9 cellular contexts compared by ENCODE assay signal in the genomic region with DNA sequence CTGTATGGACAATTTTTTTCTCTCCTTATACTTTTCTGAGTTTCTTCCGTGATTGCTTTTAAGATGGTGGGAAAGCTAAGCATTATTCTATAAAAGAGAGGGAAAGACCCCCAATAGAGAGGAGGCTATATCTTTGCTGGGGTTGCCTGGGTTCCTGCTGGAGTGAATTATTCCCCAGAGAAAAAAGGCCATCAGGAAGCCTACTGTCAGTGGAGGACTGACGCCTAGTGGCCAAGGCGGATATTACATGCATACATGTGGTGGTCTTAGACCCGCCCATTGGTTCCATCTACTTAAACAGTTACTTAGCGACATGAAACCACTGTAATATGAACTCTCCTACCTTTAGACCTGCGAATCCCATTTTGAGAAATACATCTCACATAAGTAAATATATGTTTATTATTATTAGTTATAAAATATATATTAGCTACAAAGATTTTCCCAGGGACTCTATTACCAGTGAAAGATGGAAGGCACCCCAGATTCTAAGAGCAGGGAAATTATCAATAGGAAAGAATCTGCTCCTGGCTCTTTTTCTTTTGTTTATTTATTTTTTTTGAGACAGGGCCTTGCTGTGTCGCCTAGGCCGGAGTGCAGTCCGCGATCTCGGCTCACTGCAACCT. TPM values are rescaled to one million over a fixed set of nuclear protein-coding genes. Genes with fewer than 3 reads are reported as not detected.
DNase-seq lines count a peak whose midpoint lies in the region; ATAC-seq and TF ChIP-seq lines count a peak whose summit lies in the region.
"Had no signal": no experiment of that assay in that cellular context is flagged by ENCODE, and none has a peak within 500 bp of the region (broad histone marks: within the 10 kb centered on the region; RNA-seq: fewer than 3 reads in every experiment).

No MANE protein-coding gene starts in this region.

- H3K27ac Mint-ChIP-seq in naive thymus-derived CD8-positive, alpha-beta T cell = peak overlapping the region in 3 of 10 donors; percentile 50 to 64 (median 61)
- H3K27ac Mint-ChIP-seq: dendritic cell treated with granulocyte-macrophage colony-stimulating factor and Interleukin-4, amounts not matched to agents 40 ng/mL and 50 ng/mL, for 4 days had no signal

- ATAC-seq in DND-41 (ENCODE audit: insufficient read depth, low read depth) = peak; percentile 98
- ATAC-seq in naive thymus-derived CD8-positive, alpha-beta T cell = peak; percentile 92 to 97
- no peak for ATAC-seq in HG03521 (IDR thresholded peaks at IDR 0.05; ENCODE audit: unreplicated experiment)

- H3K36me3 ChIP-seq in DND-41 (ENCODE audit: insufficient read depth, low read length) = no peaks in the 10 kb centered on the region
- no peaks in the 10 kb centered on the region for H3K36me3 ChIP-seq in KMS-11 (ENCODE audit: insufficient read depth)
- no peaks in the 10 kb centered on the region for H3K36me3 ChIP-seq in OCI-LY7 (ENCODE audit: insufficient read depth, low read length)
- H3K36me3 ChIP-seq in esophagus muscularis mucosa = no peaks in the 10 kb centered on the region

- H3K79me2 ChIP-seq in DND-41 (ENCODE audit: insufficient read depth, low read length) = no peaks in the 10 kb centered on the region
- H3K79me2 ChIP-seq in KMS-11 (ENCODE audit: insufficient read depth, low read depth) = no peaks in the 10 kb centered on the region
- H3K79me2 ChIP-seq in OCI-LY7 (ENCODE audit: insufficient read depth, low read depth, low read length) = no peaks in the 10 kb centered on the region

- intact Hi-C loops in OCI-LY7 (cut with micrococcal nuclease; ENCODE audit: unreplicated experiment) = loop anchor here (1.0 to 2.0 kb wide), 3 partner anchors 58 to 357 kb away; a partner anchor contains a TSS
- intact Hi-C loops in esophagus muscularis mucosa (cut with DNase I) = loop anchor here (2.0 to 5.0 kb wide), 3 partner anchors 57 to 355 kb away; no protein-coding TSS in a partner anchor

- TF ChIP-seq EP300 in esophagus muscularis mucosa (IDR thresholded peaks at IDR 0.05) = no peak

- no peaks in the 10 kb centered on the region for H3K4me1 ChIP-seq in DND-41 (ENCODE audit: insufficient read depth, low read length)
- H3K4me1 ChIP-seq in KMS-11 (ENCODE audit: low read depth, poor library complexity, severe bottlenecking) = no peaks in the 10 kb centered on the region
- H3K4me1 ChIP-seq in OCI-LY7 (ENCODE audit: insufficient read depth, low read length, poor library complexity, severe bottlenecking) = no peaks in the 10 kb centered on the region
- no peaks in the 10 kb centered on the region for H3K4me1 ChIP-seq in esophagus muscularis mucosa

- CTCF ChIA-PET in OCI-LY7 (lab: Charles Lee; ENCODE audit: unreplicated experiment) = interaction anchor here (0.6 kb wide), 2 partner anchors 70 to 205 kb away, joined by 3 read pairs; a partner anchor contains a TSS

- H2AFZ ChIP-seq in DND-41 (ENCODE audit: low read depth, low read length) = no peak overlapping the region
- H2AFZ ChIP-seq in KMS-11 (ENCODE audit: low read depth) = no peak overlapping the region
- no peak overlapping the region for H2AFZ ChIP-seq in OCI-LY7 (ENCODE audit: low read length)

- H3K27me3 ChIP-seq in DND-41 (ENCODE audit: insufficient read depth, low read length, poor library complexity) (no peaks in the 10 kb centered on the region), KMS-11 (ENCODE audit: insufficient read depth, low read depth) (no peaks in the 10 kb centered on the region; the same call in 1 of the 2 replicates), esophagus muscularis mucosa (peaks cover 0 to 31% (median 0%) of the 10 kb centered on the region in 4 donors)

- H3K9me3 ChIP-seq in DND-41 (ENCODE audit: insufficient read depth, low read length, severe bottlenecking) (no peaks in the 10 kb centered on the region), OCI-LY7 (ENCODE audit: low read length) (no peaks in the 10 kb centered on the region), esophagus muscularis mucosa (no peaks in the 10 kb centered on the region)

- H3K36me3 Mint-ChIP-seq in naive thymus-derived CD8-positive, alpha-beta T cell = no peaks in the 10 kb centered on the region

- no peak overlapping the region for H3K4me3 Mint-ChIP-seq in naive thymus-derived CD8-positive, alpha-beta T cell
- H3K4me3 Mint-ChIP-seq: dendritic cell treated with granulocyte-macrophage colony-stimulating factor and Interleukin-4, amounts not matched to agents 40 ng/mL and 50 ng/mL, for 4 days had no signal

- POLR2A ChIA-PET in OCI-LY7 (lab: Charles Lee) = interaction anchor here (0.6 kb wide), 1 partner anchor 96 kb away, joined by 3 read pairs; no protein-coding TSS in a partner anchor
- POLR2A ChIA-PET in naive thymus-derived CD8-positive, alpha-beta T cell (lab: Charles Lee) = interaction anchor here (1.0 to 1.4 kb wide), 4 partner anchors 58 to 217 kb away, joined by 3 to 9 read pairs (median 4); no protein-coding TSS in a partner anchor

- H3K4me2 ChIP-seq in DND-41 (ENCODE audit: insufficient read depth, low read length) (no peak overlapping the region), KMS-11 (no peak overlapping the region), OCI-LY7 (ENCODE audit: low read length) (no peak overlapping the region)

- no peaks in the 10 kb centered on the region for H3K9me3 Mint-ChIP-seq in naive thymus-derived CD8-positive, alpha-beta T cell
- H3K9me3 Mint-ChIP-seq: dendritic cell treated with granulocyte-macrophage colony-stimulating factor and Interleukin-4, amounts not matched to agents 40 ng/mL and 50 ng/mL, for 4 days had no signal

- H3K4me3 ChIP-seq in DND-41 (ENCODE audit: low read depth in 1 of 2, low read length in 2 of 2) (no peak overlapping the region), KMS-11 (IDR thresholded peaks at IDR 0.05; ENCODE audit: insufficient read depth, low read depth, low read length) (no peak overlapping the region), OCI-LY7 (ENCODE audit: low read depth, low read length, poor library complexity, severe bottlenecking) (no peak overlapping the region), esophagus muscularis mucosa (no peak overlapping the region)

- peaks cover 2 to 6% (median 2%) of the 10 kb centered on the region in 4 donors for H3K4me1 Mint-ChIP-seq in naive thymus-derived CD8-positive, alpha-beta T cell

- DNase-seq in DND-41 (peak; percentile 83), OCI-LY7 (ENCODE audit: low spot score) (peak; percentile 85), activated T-cell treated with anti-CD3 and anti-CD28 coated beads for 24 hours (ENCODE audit: low read depth) (peak; percentile 79), esophagus muscularis mucosa (ENCODE audit: extremely low spot score) (peak; percentile 94)
- peak; percentile 64 to 88 (median 78) for DNase-seq in naive thymus-derived CD8-positive, alpha-beta T cell
- peak; percentile 36 to 70 for DNase-seq in stimulated activated CD8-positive, alpha-beta memory T cell treated with anti-CD3 and anti-CD28 coated beads, Interleukin-7, amount 100 ng/mL, for 48 hours (ENCODE audit: extremely low read depth in 1 of 2, low read depth in 1 of 2)

- TF ChIP-seq POLR2A in esophagus muscularis mucosa (IDR thresholded peaks at IDR 0.05; ENCODE audit: low read depth) = no peak

- H3K27ac ChIP-seq in DND-41 (ENCODE audit: low read length) (no peak overlapping the region), KMS-11 (no peak overlapping the region), OCI-LY7 (ENCODE audit: low read depth, low read length, poor library complexity, severe bottlenecking) (no peak overlapping the region), esophagus muscularis mucosa (replicated peaks in 1 of 4) (no peak overlapping the region)

- H3K9ac ChIP-seq in DND-41 (ENCODE audit: low read depth, low read length) (no peak overlapping the region), KMS-11 (no peak overlapping the region)

- no peaks in the 10 kb centered on the region for H4K20me1 ChIP-seq in DND-41 (ENCODE audit: insufficient read depth, low read length)
- no peaks in the 10 kb centered on the region for H4K20me1 ChIP-seq in KMS-11 (ENCODE audit: insufficient read depth)
- H4K20me1 ChIP-seq in OCI-LY7 (ENCODE audit: insufficient read depth, low read length) = no peaks in the 10 kb centered on the region

- H3K9me2 ChIP-seq in OCI-LY7 (ENCODE audit: insufficient read depth, low read length) = no peaks in the 10 kb centered on the region

- TF ChIP-seq CTCF in DND-41 (IDR thresholded peaks at IDR 0.05; ENCODE audit: borderline replicate concordance, extremely low read depth, low read length, poor library complexity, severe bottlenecking) (peak; percentile 95), KMS-11 (conservative IDR thresholded peaks at IDR 0.05; ENCODE audit: low read depth, low read length) (peak; percentile 91), OCI-LY7 (conservative IDR thresholded peaks at IDR 0.05; ENCODE audit: low read length) (peak; percentile 95), esophagus muscularis mucosa (IDR thresholded peaks at IDR 0.05) (peak; percentile 88 to 94 (median 91))

- BruUV-seq in OCI-LY7 (replicated peaks; lab: Mats Ljungman, UMichigan) = no TSS peak

- 38% methylated on average over 11 of the region's 11 CpGs for WGBS in esophagus muscularis mucosa

- H3K27me3 Mint-ChIP-seq in naive thymus-derived CD8-positive, alpha-beta T cell = peaks cover 0 to 7% (median under 1%) of the 10 kb centered on the region in 5 donors

RNA-seq across cellular contexts. Expression of a gene that starts 15.7 kb away (rescaled TPM):
- total RNA-seq in OCI-LY7 (2014; rRNA removed; shearing (Covaris generic)) = not detected in 2 replicates
- not detected in 2 replicates for total RNA-seq in OCI-LY7 (2022)
- total RNA-seq in esophagus muscularis mucosa = under 1 TPM in 1 of 4 donors, not detected in 3; 0.33 TPM
- total RNA-seq in naive thymus-derived CD8-positive, alpha-beta T cell = not detected
- not detected for polyA plus RNA-seq in naive thymus-derived CD8-positive, alpha-beta T cell

RNA-seq across cellular contexts. Expression of a gene that starts 26.4 kb away (rescaled TPM):
- 10.2 and 10.3 TPM in 2 replicates for total RNA-seq in OCI-LY7 (2014; rRNA removed; shearing (Covaris generic))
- total RNA-seq in OCI-LY7 (2022) = 12.8 and 13.3 TPM in 2 replicates
- 10 to 100 TPM; 29.1 to 43.5 (median 38.1) TPM for total RNA-seq in esophagus muscularis mucosa
- total RNA-seq in naive thymus-derived CD8-positive, alpha-beta T cell = 1 to 10 TPM; 5.4 to 6.3 TPM
- 1 to 10 TPM in 1 of 3 donors, under 1 TPM in 2; 0.62 to 1.3 (median 0.86) TPM for polyA plus RNA-seq in naive thymus-derived CD8-positive, alpha-beta T cell

RNA-seq across cellular contexts. Expression of a gene that starts 34.5 kb away (rescaled TPM):
- total RNA-seq in OCI-LY7 (2014; rRNA removed; shearing (Covaris generic)) = not detected in 2 replicates
- total RNA-seq in OCI-LY7 (2022) (not detected in 2 replicates), esophagus muscularis mucosa (1 to 10 TPM in 2 of 4 donors, not detected in 2; 1.1 to 2.2 TPM)
- total RNA-seq in naive thymus-derived CD8-positive, alpha-beta T cell = not detected
- not detected for polyA plus RNA-seq in naive thymus-derived CD8-positive, alpha-beta T cell

RNA-seq across cellular contexts. Expression of a gene that starts 53.4 kb away (rescaled TPM):
- total RNA-seq in OCI-LY7 (2014; rRNA removed; shearing (Covaris generic)) = not detected in 2 replicates
- total RNA-seq in OCI-LY7 (2022) = not detected in 2 replicates
- under 1 TPM in 1 of 4 donors, not detected in 3; 0.86 TPM for total RNA-seq in esophagus muscularis mucosa
- not detected for total RNA-seq in naive thymus-derived CD8-positive, alpha-beta T cell
- polyA plus RNA-seq in naive thymus-derived CD8-positive, alpha-beta T cell = not detected
